8 cellular contexts compared by ENCODE assay signal in genomic region chr4:82898322-82899243, GRCh38. TPM values are rescaled to one million over a fixed set of nuclear protein-coding genes. Genes with fewer than 3 reads are reported as not detected.
DNase-seq lines count a peak whose midpoint lies in the region; ATAC-seq and TF ChIP-seq lines count a peak whose summit lies in the region.

No MANE protein-coding gene starts in this region.

- no peak for TF ChIP-seq EP300 in ovary (IDR thresholded peaks at IDR 0.05)

- H3K36me3 ChIP-seq in esophagus (ENCODE audit: control insufficient read depth in 2 of 2, insufficient read depth in 2 of 2, low read length in 1 of 2) (peaks cover 0 to 3% of the 10 kb centered on the region in 2 donors), ovary (no peaks in the 10 kb centered on the region)

- no peaks in the 10 kb centered on the region for H3K9me3 ChIP-seq in esophagus (ENCODE audit: control insufficient read depth in 2 of 2, insufficient read depth in 1 of 2, low read depth in 1 of 2, low read length in 1 of 2)
- H3K9me3 ChIP-seq in ovary: no peaks in the 10 kb centered on the region

- peak in 1 of 3 donors; percentile 21 for TF ChIP-seq CTCF in ovary (IDR thresholded peaks at IDR 0.05)

- no peak for ATAC-seq in HG03521 (IDR thresholded peaks at IDR 0.05; ENCODE audit: unreplicated experiment)

- intact Hi-C loops in ovary (cut with DNase I): loop anchor here in 2 of 4 donors (10.0 kb wide), 3 partner anchors 104 to 136 kb away; partner anchors contain the start of genes COPS4 (in 1 of the 2), LIN54 (in 1 of the 2) and SCD5 (in 1 of the 2)

- peak; percentile 16 for DNase-seq in stimulated activated CD4-positive, alpha-beta T cell treated with anti-CD3 and anti-CD28 coated beads, Interleukin-4, amount 100 ng/mL, for 24 hours
- DNase-seq in stimulated activated CD4-positive, alpha-beta T cell treated with anti-CD3 and anti-CD28 coated beads, Interleukin-2, amount 100 ng/mL, for 24 hours: no peak
- peak; percentile 63 for DNase-seq in OCI-M1 (lab: John Stamatoyannopoulos, UW)
- DNase-seq in ovary: peak in 1 of 5 donors; percentile 36
- no peak for DNase-seq in stimulated activated CD4-positive, alpha-beta T cell treated with anti-CD3 and anti-CD28 coated beads, Interleukin-4, amount 100 ng/mL, for 1 hour
- DNase-seq in 8988T: no peak

- H3K27me3 ChIP-seq in esophagus (ENCODE audit: control insufficient read depth in 1 of 2, insufficient read depth in 2 of 2, low read length in 2 of 2) (no peaks in the 10 kb centered on the region), ovary (no peaks in the 10 kb centered on the region)

- WGBS in esophagus, 2 donors: 26 to 27% methylated on average over 7 of the region's 7 CpGs
- WGBS in ovary, 3 donors: 17 to 32% (median 23%) methylated on average over 7 of the region's 7 CpGs

- H3K4me1 ChIP-seq in esophagus (ENCODE audit: control insufficient read depth in 2 of 2, insufficient read depth in 2 of 2, low read length in 1 of 2) (no peaks in the 10 kb centered on the region), ovary (ENCODE audit: insufficient read depth) (peaks cover 13% of the 10 kb centered on the region)

- H3K27ac ChIP-seq in esophagus (ENCODE audit: low read depth in 2 of 2, low read length in 1 of 2): peak overlapping the region; percentile 62 to 65
- H3K27ac ChIP-seq in ovary: peak overlapping the region in 1 of 2 donors; percentile 99

- H3K4me3 ChIP-seq in esophagus (ENCODE audit: low read depth in 1 of 2, low read length in 2 of 2): peak overlapping the region; percentile 16 to 93
- peak overlapping the region; percentile 67 for H3K4me3 ChIP-seq in ovary

- no peak for TF ChIP-seq POLR2A in ovary (IDR thresholded peaks at IDR 0.05)

RNA-seq across cellular contexts. Expression of gene THAP9, which starts 2.0 kb away (rescaled TPM):
- 1 to 10 TPM; 1.4 to 1.9 TPM for polyA plus RNA-seq in esophagus
- total RNA-seq in ovary: 1 to 10 TPM; 3.7 to 9.0 (median 5.7) TPM
- polyA plus RNA-seq in ovary: 1 to 10 TPM; 2.8 to 4.0 TPM

RNA-seq across cellular contexts. Expression of gene SEC31A, which starts 7.6 kb away (rescaled TPM):
- polyA plus RNA-seq in esophagus: 100 to 1,000 TPM in 1 of 2 donors, 10 to 100 TPM in 1; 72.5 to 131 TPM
- 100 to 1,000 TPM; 175 to 315 (median 287) TPM for total RNA-seq in ovary
- polyA plus RNA-seq in ovary: 100 to 1,000 TPM; 142 to 388 TPM

Comparison
In these comparisons a context has a peak if more than half of its experiments do, and no peak if none do; other contexts are left out.
1. DNase-seq: peak in stimulated activated CD4-positive, alpha-beta T cell treated with anti-CD3 and anti-CD28 coated beads, Interleukin-4, amount 100 ng/mL, for 24 hours (single experiment) and OCI-M1 (single experiment); none in stimulated activated CD4-positive, alpha-beta T cell treated with anti-CD3 and anti-CD28 coated beads, Interleukin-2, amount 100 ng/mL, for 24 hours (0 of 2), stimulated activated CD4-positive, alpha-beta T cell treated with anti-CD3 and anti-CD28 coated beads, Interleukin-4, amount 100 ng/mL, for 1 hour (single experiment) and 8988T (single experiment).